ENCODE assay signal across 1 cellular context in genomic region chr1:201463071-201463552, GRCh38.
A peak's percentile ranks its signal among the peaks of the same experiment; 100 is the strongest.
TF ChIP-seq lines count a peak whose summit lies in the region.

No MANE protein-coding gene starts in this region.

TF ChIP-seq in HEK293, 187 proteins besides CTCF, POLR2A, EP300 and RAD21 (continued from another document):
- TF ChIP-seq REST (tag by site-specific recombination; IDR thresholded peaks at IDR 0.05) (peak; percentile 76), ZBTB17 (tag by site-specific recombination; IDR thresholded peaks at IDR 0.05) (peak; percentile 18; the same call in 1 of the 2 replicates), ZNF600 (tag by site-specific recombination; IDR thresholded peaks at IDR 0.05) (peak; percentile 75)
